20 cellular contexts compared by ENCODE assay signal in genomic region chr2:240959941-240960308, GRCh38. TPM values are rescaled to one million over a fixed set of nuclear protein-coding genes. Genes with fewer than 3 reads are reported as not detected.
A peak's percentile ranks its signal among the peaks of the same experiment; 100 is the strongest.
DNase-seq lines count a peak whose midpoint lies in the region; ATAC-seq, FAIRE-seq and TF ChIP-seq lines count a peak whose summit lies in the region.
"Had no signal": no experiment of that assay in that cellular context is flagged by ENCODE, and none has a peak within 500 bp of the region (broad histone marks: within the 10 kb centered on the region; RNA-seq: fewer than 3 reads in every experiment).

No MANE protein-coding gene starts in this region.

- peak overlapping the region; percentile 65 for H3K4me2 ChIP-seq in HepG2 (ENCODE audit: low read depth, low read length)
- H3K4me2 ChIP-seq in parathyroid adenoma (ENCODE audit: low read length): no peak overlapping the region
- H3K4me2 ChIP-seq: KMS-11 had no signal

- TF ChIP-seq RAD21 in HepG2 (CRISPR knock-in tag; IDR thresholded peaks at IDR 0.05): no peak

- ATAC-seq in HepG2 (no peak; the same call in 2 of the 3 replicates), right lobe of liver (no peak), HG02981 (IDR thresholded peaks at IDR 0.05; ENCODE audit: unreplicated experiment) (no peak)
- ATAC-seq: activated CD8-positive, alpha-beta T cell treated with anti-CD3 and anti-CD28 coated beads, Interleukin-2, amount 10 ng/mL, durations not matched to agents 7 days and 5 days; activated T-helper 17 cell treated with anti-CD3 and anti-CD28 coated beads, Interleukin-2, amount 50 U/mL, for 72 hours; stimulated activated naive CD8-positive, alpha-beta T cell treated with anti-CD3 and anti-CD28 coated beads, Interleukin-15, Interleukin-2, amounts not matched to agents 100 U/mL and 50 U/mL, for 24 hours had no signal

- TF ChIP-seq EP300 in HepG2 (IDR thresholded peaks at IDR 0.05; ENCODE audit: low read depth in 2 of 2, low read length in 2 of 2) (no peak), HepG2 (CRISPR knock-in tag; IDR thresholded peaks at IDR 0.05; ENCODE audit: borderline replicate concordance) (no peak)

- TF ChIP-seq CTCF in HepG2 (CRISPR knock-in tag; IDR thresholded peaks at IDR 0.05) (no peak), right lobe of liver (IDR thresholded peaks at IDR 0.05) (no peak), parathyroid adenoma (IDR thresholded peaks at IDR 0.05) (no peak), GM10266 (IDR thresholded peaks at IDR 0.05; ENCODE audit: control insufficient read depth, insufficient read depth, low read depth, missing control alignments) (no peak)

- peak overlapping the region; percentile 74 for H3K27ac ChIP-seq in HepG2 (ENCODE audit: extremely low read length, insufficient read depth, low read length)
- H3K27ac ChIP-seq in right lobe of liver: no peak overlapping the region
- peak overlapping the region; percentile 27 for H3K27ac ChIP-seq in layer of hippocampus (ENCODE audit: low read depth, low read length)
- no peak overlapping the region for H3K27ac ChIP-seq in parathyroid adenoma
- H3K27ac ChIP-seq: KMS-11, neutrophil had no signal

- CTCF ChIA-PET in HepG2 (lab: Yijun Ruan, JAX; ENCODE audit: low intra/inter-chr PET ratio, low total read pairs): no interaction called here

- H2AFZ ChIP-seq in HepG2 (ENCODE audit: low read length) (no peak overlapping the region), parathyroid adenoma (peak overlapping the region; percentile 93)

- H3K4me1 ChIP-seq in HepG2 (ENCODE audit: insufficient read depth, low read length) (peaks cover 73% of the 10 kb centered on the region), right lobe of liver (peaks cover 0 to 12% (median 3%) of the 10 kb centered on the region in 4 donors), parathyroid adenoma (peaks cover 35% of the 10 kb centered on the region)

- H4K20me1 ChIP-seq in HepG2 (ENCODE audit: insufficient read depth, low read length): no peaks in the 10 kb centered on the region

- WGBS in HepG2 (ENCODE audit: low lambda C conversion rate): 33% methylated on average over 8 of the region's 14 CpGs
- WGBS in right lobe of liver (ENCODE audit: insufficient coverage, low coverage, low lambda C conversion rate, missing lambda C conversion rate): 92% methylated on average over 2 of the region's 14 CpGs

- intact Hi-C loops in HepG2 (cut with micrococcal nuclease; ENCODE audit: unreplicated experiment): no loop called here
- intact Hi-C loops in right lobe of liver (cut with DNase I): no loop called here

- no peak for FAIRE-seq in HepG2 (lab: Jason Lieb, UNC)
- FAIRE-seq: GM12892 had no signal

- H3K9ac ChIP-seq in HepG2 (ENCODE audit: insufficient read depth, low read depth, low read length) (peak overlapping the region; percentile 58), parathyroid adenoma (no peak overlapping the region)
- H3K9ac ChIP-seq: KMS-11 had no signal

- no peak for TF ChIP-seq POLR2A in HepG2 (IDR thresholded peaks at IDR 0.05; ENCODE audit: insufficient read depth in 1 of 2, low read depth in 2 of 2, low read length in 2 of 2)
- TF ChIP-seq POLR2A in right lobe of liver (IDR thresholded peaks at IDR 0.05): no peak

- H3K4me3 ChIP-seq in HepG2 (replicated peaks in 1 of 3; ENCODE audit: insufficient read depth in 1 of 3, low read depth in 2 of 3, low read length in 3 of 3): peak overlapping the region in 2 of 3 experiments; percentile 44 to 61; a peak in 4 of 6 replicates
- H3K4me3 ChIP-seq in right lobe of liver: no peak overlapping the region
- no peak overlapping the region for H3K4me3 ChIP-seq in parathyroid adenoma (ENCODE audit: low read depth, low read length)

- H3K79me2 ChIP-seq in HepG2 (ENCODE audit: insufficient read depth, low read length): no peaks in the 10 kb centered on the region
- no peaks in the 10 kb centered on the region for H3K79me2 ChIP-seq in parathyroid adenoma

- H3K9me3 ChIP-seq in HepG2 (ENCODE audit: low read length): no peaks in the 10 kb centered on the region
- no peaks in the 10 kb centered on the region for H3K9me3 ChIP-seq in right lobe of liver
- H3K9me3 ChIP-seq in parathyroid adenoma (ENCODE audit: control insufficient read depth, low read length): no peaks in the 10 kb centered on the region
- H3K9me3 ChIP-seq: neutrophil had no signal

- H3K27me3 ChIP-seq in HepG2 (ENCODE audit: control insufficient read depth in 1 of 2, insufficient read depth in 2 of 2, low read length in 2 of 2) (peaks cover 6 to 18% of the 10 kb centered on the region in 2 experiments; a peak in 4 of 5 replicates), right lobe of liver (no peaks in the 10 kb centered on the region), layer of hippocampus (ENCODE audit: control insufficient read depth, insufficient read depth, low read length) (no peaks in the 10 kb centered on the region), parathyroid adenoma (ENCODE audit: control insufficient read depth, insufficient read depth, low read length) (no peaks in the 10 kb centered on the region)

- no TSS peak for BruUV-seq in HepG2 (replicated peaks; lab: Mats Ljungman, UMichigan)

- no peaks in the 10 kb centered on the region for H3K36me3 ChIP-seq in HepG2 (replicated peaks in 1 of 2; ENCODE audit: control insufficient read depth in 1 of 2, insufficient read depth in 2 of 2, low read length in 2 of 2)
- H3K36me3 ChIP-seq in right lobe of liver: no peaks in the 10 kb centered on the region
- no peaks in the 10 kb centered on the region for H3K36me3 ChIP-seq in parathyroid adenoma (ENCODE audit: control insufficient read depth, insufficient read depth, low read length)
- H3K36me3 ChIP-seq: neutrophil had no signal

- in situ Hi-C loops in HepG2 (cut with HindIII; ENCODE audit: extremely low pct_ligation_motif_present, low pct_unique_long_range_greater_than_20kb): no loop called here

- DNase-seq in HepG2 (ENCODE audit: low spot score) (no peak), right lobe of liver (no peak), GM10266 (ENCODE audit: extremely low spot score) (no peak), hepatic stellate cell (ENCODE audit: low spot score) (no peak)
- DNase-seq in stimulated activated CD4-positive, alpha-beta T cell treated with anti-CD3 and anti-CD28 coated beads, Interleukin-15, amount 100 ng/mL, for 24 hours: no peak
- DNase-seq: COR-L47; GDM1; NCI-H2171; stimulated activated naive CD8-positive, alpha-beta T cell treated with anti-CD3 and anti-CD28 coated beads, Interleukin-15, Interleukin-2, amounts not matched to agents 100 U/mL and 50 U/mL, for 24 hours; SW 1271 had no signal

- POLR2A ChIA-PET in HepG2 (lab: Yijun Ruan, JAX): interaction anchor here (1.0 kb wide), 1 partner anchor 103 kb away, joined by 3 read pairs; no protein-coding TSS in a partner anchor

TF ChIP-seq in HepG2, 621 proteins besides CTCF, POLR2A, EP300 and RAD21 (continues in another document):
- no peak for TF ChIP-seq TARDBP (CRISPR knock-in tag; IDR thresholded peaks at IDR 0.05)

RNA-seq across cellular contexts. Expression of gene SNED1, which starts 38.5 kb away (rescaled TPM):
- total RNA-seq in HepG2 (2016; rRNA removed; fragmentation: Illumina TruSeq; extraction: Trizol) (0.15 TPM in 1 of 2 replicates, not detected in the other), right lobe of liver (10 to 100 TPM in 4 of 6 experiments, 1 to 10 TPM in 2; 7.4 to 27.8 (median 13.2) TPM)
- total RNA-seq in HepG2 (2016; cell fraction: cytosol; rRNA removed; fragmentation: Illumina TruSeq; extraction: Trizol; ENCODE audit: low read depth): 0.09 and 0.10 TPM in 2 replicates
- 0.03 and 0.26 TPM in 2 replicates for total RNA-seq in HepG2 (2016; cell fraction: insoluble cytoplasmic fraction; rRNA removed; fragmentation: Illumina TruSeq; extraction: Trizol)
- total RNA-seq in HepG2 (2016; cell fraction: membrane; rRNA removed; fragmentation: Illumina TruSeq; extraction: Trizol): 0.10 and 0.12 TPM in 2 replicates
- total RNA-seq in HepG2 (2016; cell fraction: nucleus; rRNA removed; fragmentation: Illumina TruSeq; extraction: Trizol): 0.13 and 0.62 TPM in 2 replicates
- 0.35 and 0.65 TPM in 2 replicates for polyA plus RNA-seq in HepG2 (2011; rRNA removed)
- 0.06 and 0.32 TPM in 2 replicates for polyA plus RNA-seq in HepG2 (2011; cell fraction: cytosol; rRNA removed)
- polyA plus RNA-seq in HepG2 (2011; cell fraction: nucleus; rRNA removed): 1.2 and 1.4 TPM in 2 replicates
- 0.31 and 0.46 TPM in 2 replicates for polyA plus RNA-seq in HepG2 (2012)
- 0.03 and 0.10 TPM in 2 replicates for polyA plus RNA-seq in HepG2 (2016; cell fraction: cytosol; fragmentation: Illumina TruSeq; extraction: Trizol; ENCODE audit: low read depth)
- 0.04 and 0.24 TPM in 2 replicates for polyA plus RNA-seq in HepG2 (2016; cell fraction: insoluble cytoplasmic fraction; fragmentation: Illumina TruSeq; extraction: Trizol; ENCODE audit: low read depth)
- polyA plus RNA-seq in HepG2 (2016; cell fraction: membrane; fragmentation: Illumina TruSeq; extraction: Trizol; ENCODE audit: low read depth): 0.02 and 0.09 TPM in 2 replicates
- 0.19 and 1.7 TPM in 2 replicates for polyA plus RNA-seq in HepG2 (2016; cell fraction: nucleus; fragmentation: Illumina TruSeq; extraction: Trizol; ENCODE audit: insufficient read depth, low read depth)
- 0.96 and 3.2 TPM in 2 replicates for polyA minus RNA-seq in HepG2 (2011; rRNA and poly(A)+ RNA removed; ENCODE audit: low replicate concordance)
- 0.44 and 0.79 TPM in 2 replicates for polyA minus RNA-seq in HepG2 (2011; cell fraction: cytosol; rRNA and poly(A)+ RNA removed)
- polyA minus RNA-seq in HepG2 (2011; cell fraction: nucleus; rRNA and poly(A)+ RNA removed): 0.52 and 0.99 TPM in 2 replicates

RNA-seq across cellular contexts. Expression of gene CROCC2, which starts 53.8 kb away (rescaled TPM):
- total RNA-seq in HepG2 (2016; rRNA removed; fragmentation: Illumina TruSeq; extraction: Trizol): not detected in 2 replicates
- total RNA-seq in HepG2 (2016; cell fraction: cytosol; rRNA removed; fragmentation: Illumina TruSeq; extraction: Trizol; ENCODE audit: low read depth): not detected in 2 replicates
- 0.02 TPM in 1 of 2 replicates, not detected in the other for total RNA-seq in HepG2 (2016; cell fraction: insoluble cytoplasmic fraction; rRNA removed; fragmentation: Illumina TruSeq; extraction: Trizol)
- total RNA-seq in HepG2 (2016; cell fraction: membrane; rRNA removed; fragmentation: Illumina TruSeq; extraction: Trizol): not detected in 2 replicates
- not detected in 2 replicates for total RNA-seq in HepG2 (2016; cell fraction: nucleus; rRNA removed; fragmentation: Illumina TruSeq; extraction: Trizol)
- polyA plus RNA-seq in HepG2 (2011; rRNA removed): not detected in 2 replicates
- polyA plus RNA-seq in HepG2 (2011; cell fraction: cytosol; rRNA removed): not detected in 2 replicates
- 0.03 TPM in 1 of 2 replicates, not detected in the other for polyA plus RNA-seq in HepG2 (2011; cell fraction: nucleus; rRNA removed)
- polyA plus RNA-seq in HepG2 (2012): 0.13 and 0.15 TPM in 2 replicates
- polyA plus RNA-seq in HepG2 (2016; cell fraction: cytosol; fragmentation: Illumina TruSeq; extraction: Trizol; ENCODE audit: low read depth): not detected in 2 replicates
- not detected in 2 replicates for polyA plus RNA-seq in HepG2 (2016; cell fraction: insoluble cytoplasmic fraction; fragmentation: Illumina TruSeq; extraction: Trizol; ENCODE audit: low read depth)
- not detected in 2 replicates for polyA plus RNA-seq in HepG2 (2016; cell fraction: membrane; fragmentation: Illumina TruSeq; extraction: Trizol; ENCODE audit: low read depth)
- polyA plus RNA-seq in HepG2 (2016; cell fraction: nucleus; fragmentation: Illumina TruSeq; extraction: Trizol; ENCODE audit: insufficient read depth, low read depth): not detected in 2 replicates
- not detected in 2 replicates for polyA minus RNA-seq in HepG2 (2011; rRNA and poly(A)+ RNA removed; ENCODE audit: low replicate concordance)
- polyA minus RNA-seq in HepG2 (2011; cell fraction: cytosol; rRNA and poly(A)+ RNA removed): not detected in 2 replicates
- polyA minus RNA-seq in HepG2 (2011; cell fraction: nucleus; rRNA and poly(A)+ RNA removed): not detected in 2 replicates
- total RNA-seq in right lobe of liver: under 1 TPM in 5 of 6 experiments, not detected in 1; 0.06 to 0.15 (median 0.12) TPM
- total RNA-seq: activated CD8-positive, alpha-beta T cell treated with anti-CD3 and anti-CD28 coated beads, Interleukin-2, amount 10 ng/mL, durations not matched to agents 7 days and 5 days; activated T-helper 17 cell treated with anti-CD3 and anti-CD28 coated beads, Interleukin-2, amount 50 U/mL, for 72 hours; fibroblast of villous mesenchyme had no signal
- polyA plus RNA-seq: AG04450 had no signal

Comparison
In these comparisons a context has a peak if more than half of its experiments do, and no peak if none do; other contexts are left out.
1. H3K27ac ChIP-seq: peak in HepG2 (single experiment) and layer of hippocampus (single experiment); none in right lobe of liver (0 of 3) and parathyroid adenoma (single experiment).
2. H3K4me3 ChIP-seq: peak in HepG2 (2 of 3); none in right lobe of liver (0 of 3) and parathyroid adenoma (single experiment).
3. RNA of gene SNED1, which starts 38.5 kb away (total RNA-seq): 7.4 to 27.8 TPM in right lobe of liver; 0.03 to 0.62 TPM in HepG2; every median in the first group is over 4 times any median in the second.